Comparison of ENCODE assay signal across 10 cellular contexts in genomic region chr12:96500686-96501085, GRCh38. TPM values are rescaled to one million over a fixed set of nuclear protein-coding genes. Genes with fewer than 3 reads are reported as not detected.
A peak's percentile ranks its signal among the peaks of the same experiment; 100 is the strongest.
DNase-seq lines count a peak whose midpoint lies in the region; ATAC-seq, FAIRE-seq and TF ChIP-seq lines count a peak whose summit lies in the region.
"Had no signal": no experiment of that assay in that cellular context is flagged by ENCODE, and none has a peak within 500 bp of the region (broad histone marks: within the 10 kb centered on the region; RNA-seq: fewer than 3 reads in every experiment).

No MANE protein-coding gene starts in this region.

- H3K4me1 Mint-ChIP-seq in activated T-cell treated with anti-CD3 and anti-CD28 coated beads, Interleukin-2, amount 50 U/mL, for 24 hours (ENCODE audit: low read depth), result peaks cover 50% of the 10 kb centered on the region
- H3K4me1 Mint-ChIP-seq in stimulated activated naive CD8-positive, alpha-beta T cell treated with anti-CD3 and anti-CD28 coated beads, Interleukin-15, amount 100 ng/mL, for 72 hours, result peaks cover 46% of the 10 kb centered on the region

- no peak overlapping the region for H2BK15ac ChIP-seq in H1 (ENCODE audit: low read length)

- no peaks in the 10 kb centered on the region for H3K27me3 ChIP-seq in H1 (replicated peaks in 1 of 4; ENCODE audit: control insufficient read depth in 3 of 4, extremely low read depth in 1 of 4, insufficient read depth in 3 of 4, low read length in 3 of 4)

- H3K18ac ChIP-seq in H1 (ENCODE audit: extremely low read depth, low read length), result no peak overlapping the region

- H3K36me3 Mint-ChIP-seq in activated T-cell treated with anti-CD3 and anti-CD28 coated beads, Interleukin-2, amount 50 U/mL, for 24 hours (ENCODE audit: low read depth), result no peaks in the 10 kb centered on the region

- H4K8ac ChIP-seq in H1 (ENCODE audit: extremely low read depth, insufficient read depth, low read length), result no peak overlapping the region

- TF ChIP-seq RAD21 in H1 (IDR thresholded peaks at IDR 0.05 in 1 of 2, conservative IDR thresholded peaks at IDR 0.05 in 1 of 2; ENCODE audit: low read depth in 2 of 2, low read length in 2 of 2), result no peak

- no peaks in the 10 kb centered on the region for H3K9me2 ChIP-seq in OCI-LY7 (ENCODE audit: insufficient read depth, low read length)

- no peak overlapping the region for H3K23ac ChIP-seq in H1 (ENCODE audit: insufficient read length)

- H3K9ac ChIP-seq in H1 (replicated peaks in 1 of 4; ENCODE audit: extremely low read depth in 1 of 4, low read depth in 3 of 4, low read length in 3 of 4), result no peak overlapping the region

- POLR2A ChIA-PET in OCI-LY7 (lab: Charles Lee), result interaction anchor here (0.6 kb wide), 1 partner anchor 283 kb away, joined by 4 read pairs; no protein-coding TSS in a partner anchor
- POLR2A ChIA-PET in H1 (lab: Charles Lee; ENCODE audit: partially characterized antibody), result interaction anchor here (0.8 kb wide), 1 partner anchor 11 kb away, joined by 4 read pairs; no protein-coding TSS in a partner anchor

- H3K4me3 Mint-ChIP-seq in activated T-cell treated with anti-CD3 and anti-CD28 coated beads, Interleukin-2, amount 50 U/mL, for 24 hours, result no peak overlapping the region
- H3K4me3 Mint-ChIP-seq in stimulated activated naive CD8-positive, alpha-beta T cell treated with anti-CD3 and anti-CD28 coated beads, Interleukin-15, amount 100 ng/mL, for 72 hours, result peak overlapping the region in 1 of 2 donors; percentile 20

- DNase-seq in activated T-cell treated with anti-CD3 and anti-CD28 coated beads, Interleukin-2, amount 50 U/mL, for 24 hours, result no peak
- DNase-seq in activated T-cell treated with anti-CD3 and anti-CD28 coated beads, Interleukin-2, amount 50 U/mL, for 48 hours, result no peak
- DNase-seq in OCI-LY7 (ENCODE audit: low spot score) (peak; percentile 34), H1 (ENCODE audit: low read depth in 1 of 2, low spot score in 2 of 2) (no peak), NCI-H446 treated with DMSO at 0.1 percent for 48 hours (lab: John Stamatoyannopoulos, UW) (no peak)
- DNase-seq in stimulated activated naive CD8-positive, alpha-beta T cell treated with anti-CD3 and anti-CD28 coated beads, Interleukin-15, amount 100 ng/mL, for 72 hours, result no peak
- DNase-seq: NCI-H1105 had no signal

- no peak overlapping the region for H3K14ac ChIP-seq in H1 (ENCODE audit: insufficient read length)

- H3K4me3 ChIP-seq in OCI-LY7 (ENCODE audit: low read depth, low read length, poor library complexity, severe bottlenecking) (peak overlapping the region; percentile 5), H1 (ENCODE audit: extremely low read depth in 1 of 4, insufficient read depth in 2 of 4, low read depth in 3 of 4, low read length in 4 of 4) (no peak overlapping the region)

- WGBS in H1 (ENCODE audit: extremely low coverage in 1 of 2, insufficient coverage in 1 of 2, insufficient read length in 1 of 2, insufficient replicate concordance in 2 of 2, low coverage in 1 of 2, low lambda C conversion rate in 2 of 2, missing lambda C conversion rate in 1 of 2), 2 experiments, result 87% methylated on average over 3 of the region's 3 CpGs; no CpG with 5 or more reads in 1 of the 2 experiments

- H4K20me1 ChIP-seq in OCI-LY7 (ENCODE audit: insufficient read depth, low read length), result no peaks in the 10 kb centered on the region
- H4K20me1 ChIP-seq in H1 (replicated peaks in 1 of 2; ENCODE audit: control insufficient read depth in 1 of 2, insufficient read depth in 2 of 2, low read length in 2 of 2), result no peaks in the 10 kb centered on the region

- no peak for TF ChIP-seq POLR2A in H1 (IDR thresholded peaks at IDR 0.05; ENCODE audit: control extremely low read depth in 1 of 2, low read depth in 2 of 2, low read length in 2 of 2)

- no peaks in the 10 kb centered on the region for H3K79me1 ChIP-seq in H1 (ENCODE audit: low read depth, low read length)

- BruUV-seq in OCI-LY7 (replicated peaks; lab: Mats Ljungman, UMichigan), result no TSS peak

- TF ChIP-seq CTCF in OCI-LY7 (conservative IDR thresholded peaks at IDR 0.05; ENCODE audit: low read length) (peak; percentile 74), H1 (IDR thresholded peaks at IDR 0.05; ENCODE audit: control extremely low read depth in 1 of 3, insufficient read depth in 1 of 3, low read depth in 1 of 3, low read length in 3 of 3) (no peak)

- FAIRE-seq in H1 (lab: Jason Lieb, UNC), result no peak
- FAIRE-seq: G401.6 had no signal

- H3K4me2 ChIP-seq in OCI-LY7 (ENCODE audit: low read length), result peak overlapping the region; percentile 54
- no peak overlapping the region for H3K4me2 ChIP-seq in H1 (ENCODE audit: insufficient read depth in 1 of 2, low read depth in 2 of 2, low read length in 2 of 2)

- peak overlapping the region; percentile 71; the same call in 1 of the 2 replicates for H2BK12ac ChIP-seq in H1 (ENCODE audit: low read depth, low read length)

- no peaks in the 10 kb centered on the region for H3K36me3 ChIP-seq in OCI-LY7 (ENCODE audit: insufficient read depth, low read length)
- H3K36me3 ChIP-seq in H1 (ENCODE audit: control insufficient read depth in 2 of 4, insufficient read depth in 4 of 4, low read length in 3 of 4), result no peaks in the 10 kb centered on the region

- H2BK120ac ChIP-seq in H1 (replicated peaks; ENCODE audit: low read depth, low read length), result no peak overlapping the region

- H3K23me2 ChIP-seq in H1 (ENCODE audit: low read depth, low read length), result no peaks in the 10 kb centered on the region; the same call in 1 of the 2 replicates

- CTCF ChIA-PET in OCI-LY7 (lab: Charles Lee; ENCODE audit: unreplicated experiment) (no interaction called here), H1 (lab: Charles Lee; ENCODE audit: partially characterized antibody) (interaction anchor here (1.7 kb wide), 1 partner anchor 11 kb away, joined by 4 read pairs; the partner anchor contains the start of gene CFAP54)

- H3K4ac ChIP-seq in H1 (replicated peaks; ENCODE audit: insufficient read length, low read depth, low read length), result no peak overlapping the region

- no peaks in the 10 kb centered on the region for H3K27me3 Mint-ChIP-seq in activated T-cell treated with anti-CD3 and anti-CD28 coated beads, Interleukin-2, amount 50 U/mL, for 24 hours
- H3K27me3 Mint-ChIP-seq in stimulated activated naive CD8-positive, alpha-beta T cell treated with anti-CD3 and anti-CD28 coated beads, Interleukin-15, amount 100 ng/mL, for 72 hours, result no peaks in the 10 kb centered on the region

- H2AK5ac ChIP-seq in H1 (ENCODE audit: low read depth, low read length), result no peak overlapping the region

- intact Hi-C loops in OCI-LY7 (cut with micrococcal nuclease; ENCODE audit: unreplicated experiment), result loop anchor here (5.0 kb wide), 1 partner anchor 93 kb away; no protein-coding TSS in a partner anchor

- H3K79me2 ChIP-seq in OCI-LY7 (ENCODE audit: insufficient read depth, low read depth, low read length) (no peaks in the 10 kb centered on the region), H1 (ENCODE audit: control insufficient read depth in 1 of 2, insufficient read depth in 2 of 2, low read length in 2 of 2) (no peaks in the 10 kb centered on the region)

- peak overlapping the region; percentile 17 for H3K27ac ChIP-seq in OCI-LY7 (ENCODE audit: low read depth, low read length, poor library complexity, severe bottlenecking)
- no peak overlapping the region for H3K27ac ChIP-seq in H1 (ENCODE audit: low read depth, low read length)

- no peak overlapping the region for H4K91ac ChIP-seq in H1 (replicated peaks; ENCODE audit: insufficient read length, low read length)

- no peaks in the 10 kb centered on the region for H3K9me3 ChIP-seq in OCI-LY7 (ENCODE audit: low read length)
- no peaks in the 10 kb centered on the region for H3K9me3 ChIP-seq in H1 (ENCODE audit: insufficient read depth in 2 of 2, low read depth in 1 of 2, low read length in 1 of 2)

- peak overlapping the region; percentile 98 for H2AFZ ChIP-seq in OCI-LY7 (ENCODE audit: low read length)
- H2AFZ ChIP-seq in H1 (ENCODE audit: low read length), result no peak overlapping the region

- peaks cover 3% of the 10 kb centered on the region for H3K9me3 Mint-ChIP-seq in activated T-cell treated with anti-CD3 and anti-CD28 coated beads, Interleukin-2, amount 50 U/mL, for 24 hours
- no peaks in the 10 kb centered on the region for H3K9me3 Mint-ChIP-seq in stimulated activated naive CD8-positive, alpha-beta T cell treated with anti-CD3 and anti-CD28 coated beads, Interleukin-15, amount 100 ng/mL, for 72 hours

- peak overlapping the region; percentile 92 for H3K27ac Mint-ChIP-seq in activated T-cell treated with anti-CD3 and anti-CD28 coated beads, Interleukin-2, amount 50 U/mL, for 24 hours
- H3K27ac Mint-ChIP-seq in stimulated activated naive CD8-positive, alpha-beta T cell treated with anti-CD3 and anti-CD28 coated beads, Interleukin-15, amount 100 ng/mL, for 72 hours, result peak overlapping the region; percentile 66 to 94

- H3K4me1 ChIP-seq in OCI-LY7 (ENCODE audit: insufficient read depth, low read length, poor library complexity, severe bottlenecking), result peaks cover 26% of the 10 kb centered on the region
- H3K4me1 ChIP-seq in H1 (replicated peaks in 1 of 4; ENCODE audit: control insufficient read depth in 3 of 4, insufficient read depth in 4 of 4, low read length in 3 of 4), result peaks cover 0 to 4% (median 0%) of the 10 kb centered on the region in 4 experiments; a peak in 1 of 7 replicates

- no peak overlapping the region for H2BK5ac ChIP-seq in H1 (ENCODE audit: low read depth, low read length)

- TF ChIP-seq EP300 in H1 (IDR thresholded peaks at IDR 0.05; ENCODE audit: borderline replicate concordance in 1 of 2, low read depth in 2 of 2, low read length in 2 of 2), result no peak

- ATAC-seq in stimulated activated naive CD8-positive, alpha-beta T cell treated with anti-CD3 and anti-CD28 coated beads, Interleukin-15, amount 100 ng/mL, for 72 hours, result no peak
- ATAC-seq in GM21528 (IDR thresholded peaks at IDR 0.05; ENCODE audit: low FRiP score, unreplicated experiment), result no peak
- ATAC-seq in GM21390 (IDR thresholded peaks at IDR 0.05; ENCODE audit: unreplicated experiment), result no peak

- no peak overlapping the region for H4K5ac ChIP-seq in H1 (ENCODE audit: insufficient read length, low read depth, low read length)

- no peak overlapping the region for H3K56ac ChIP-seq in H1 (replicated peaks; ENCODE audit: insufficient read length, low read depth, low read length)

- no peak overlapping the region for H2BK20ac ChIP-seq in H1 (ENCODE audit: low read length)

TF ChIP-seq in H1, 55 proteins besides CTCF, POLR2A, EP300 and RAD21 (continues in another document):
- no peak for TF ChIP-seq ASH2L (IDR thresholded peaks at IDR 0.05; ENCODE audit: low read length)

RNA-seq across cellular contexts. Expression of gene CFAP54, which starts 11.3 kb away (rescaled TPM):
- not detected in 2 replicates for total RNA-seq in OCI-LY7 (2014; rRNA removed; shearing (Covaris generic))
- total RNA-seq in OCI-LY7 (2022), result 0.53 TPM in 1 of 2 replicates, not detected in the other
- total RNA-seq in H1 (2021; fragmentation: NEBNext Ultra II Directional; extraction: Animal tissue kit (Norgen Biotek cat#: 25700)), result 0.17 and 0.42 TPM in 2 replicates
- polyA plus RNA-seq in H1 (2011; rRNA removed), result 0.06 and 0.33 TPM in 2 replicates
- polyA plus RNA-seq in H1 (2011; cell fraction: cytosol; rRNA removed), result 0.22 TPM
- polyA plus RNA-seq in H1 (2011; cell fraction: nucleus; rRNA removed), result 0.11 TPM
- polyA plus RNA-seq in H1 (2012, experiment 1 of 2), result 0.19 TPM in 1 of 4 replicates, not detected in the others
- not detected for polyA plus RNA-seq in H1 (2012, experiment 2 of 2)
- polyA plus RNA-seq in H1 (2013, experiment 1 of 2), result 0.14 TPM
- 0.18 TPM for polyA plus RNA-seq in H1 (2013, experiment 2 of 2)
- polyA minus RNA-seq in H1 (2011; rRNA and poly(A)+ RNA removed), result 0.37 and 1.1 TPM in 2 replicates
- polyA minus RNA-seq in H1 (2011; cell fraction: cytosol; rRNA and poly(A)+ RNA removed), result not detected
- 1.3 TPM for polyA minus RNA-seq in H1 (2011; cell fraction: nucleus; rRNA and poly(A)+ RNA removed)
